Comparison of ENCODE assay signal across 16 cellular contexts in the genomic region with DNA sequence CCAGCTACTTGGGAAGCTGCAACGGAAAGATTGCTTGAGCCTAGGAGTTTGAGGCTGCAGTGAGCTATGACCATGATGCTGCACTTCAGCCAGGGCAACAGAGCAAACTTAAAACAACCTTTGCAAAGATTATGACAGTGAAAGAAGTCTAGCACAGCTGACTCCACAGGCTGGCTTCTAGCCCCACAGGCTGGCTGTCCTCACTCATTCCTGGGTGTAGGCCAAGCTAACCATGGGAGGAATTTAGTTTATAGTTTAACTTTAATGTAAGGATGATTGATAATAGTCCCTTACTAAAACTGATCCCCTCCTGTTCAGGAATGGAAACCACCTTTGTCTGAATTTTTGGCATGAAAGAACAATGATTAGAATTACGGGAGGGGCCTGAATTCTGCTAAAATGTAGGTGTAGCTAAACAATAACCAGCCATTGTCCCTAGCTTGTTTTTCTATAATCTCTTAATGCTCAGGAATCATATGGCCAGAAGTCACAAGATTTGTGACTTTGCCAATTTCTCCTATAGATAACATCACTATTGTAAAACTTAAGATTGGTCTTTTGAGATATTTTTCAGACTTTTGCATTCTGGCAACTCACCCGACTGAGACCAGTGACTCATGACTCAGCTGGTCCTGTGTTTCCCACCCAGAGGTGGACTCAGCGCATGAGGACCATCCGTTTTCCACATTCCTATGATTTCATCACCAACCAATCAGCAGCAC. TPM values are rescaled to one million over a fixed set of nuclear protein-coding genes. Genes with fewer than 3 reads are reported as not detected.
DNase-seq lines count a peak whose midpoint lies in the region; ATAC-seq, FAIRE-seq and TF ChIP-seq lines count a peak whose summit lies in the region.
"Had no signal": no experiment of that assay in that cellular context is flagged by ENCODE, and none has a peak within 500 bp of the region (broad histone marks: within the 10 kb centered on the region; RNA-seq: fewer than 3 reads in every experiment).

No MANE protein-coding gene starts in this region.

- H3K4me3 Mint-ChIP-seq in nephron (no peak overlapping the region), type B pancreatic cell (no peak overlapping the region)
- H3K4me3 Mint-ChIP-seq: activated T-cell treated with anti-CD3 and anti-CD28 coated beads, Interleukin-2, amount 50 U/mL, for 72 hours; H9 had no signal

- FAIRE-seq in GM12891 (lab: Jason Lieb, UNC) = no peak

- no peaks in the 10 kb centered on the region for H3K9me3 Mint-ChIP-seq in nephron
- H3K9me3 Mint-ChIP-seq in type B pancreatic cell = no peaks in the 10 kb centered on the region
- H3K9me3 Mint-ChIP-seq: activated T-cell treated with anti-CD3 and anti-CD28 coated beads, Interleukin-2, amount 50 U/mL, for 72 hours; H9 had no signal

- H3K27me3 Mint-ChIP-seq in nephron (ENCODE audit: low read depth) = no peaks in the 10 kb centered on the region
- peaks cover 4% of the 10 kb centered on the region for H3K27me3 Mint-ChIP-seq in type B pancreatic cell

- no peak for TF ChIP-seq CTCF in epithelial cell of proximal tubule (conservative IDR thresholded peaks at IDR 0.05; ENCODE audit: low read depth, low read length)
- TF ChIP-seq CTCF in nephron (IDR thresholded peaks at IDR 0.05; ENCODE audit: unreplicated experiment in 3 of 3) = no peak
- no peak for TF ChIP-seq CTCF in type B pancreatic cell (conservative IDR thresholded peaks at IDR 0.05)

- H3K4me3 ChIP-seq in epithelial cell of proximal tubule (ENCODE audit: low read depth, low read length) = no peak overlapping the region
- H3K4me3 ChIP-seq: ascending aorta had no signal

- in situ Hi-C loops in Caki2 (cut with HindIII; ENCODE audit: low pct_unique_long_range_greater_than_20kb, low sequenced_read_pairs) = no loop called here

- TF ChIP-seq POLR2A in GM12891 (IDR thresholded peaks at IDR 0.05; ENCODE audit: low read depth, low read length) = no peak

- DNase-seq in Caki2 (ENCODE audit: low read depth) = peak; percentile 92
- peak; percentile 55 for DNase-seq in NCI-H226
- DNase-seq in epithelial cell of proximal tubule (ENCODE audit: low read depth) = peak; percentile 89
- DNase-seq in type B pancreatic cell (ENCODE audit: extremely low spot score, unreplicated experiment) = no peak
- no peak for DNase-seq in GM12891 (ENCODE audit: insufficient read length, low spot score)
- DNase-seq in effector CD8-positive, alpha-beta T cell (lab: John Stamatoyannopoulos, UW) = no peak
- DNase-seq: activated CD4-positive, alpha-beta T cell treated with anti-CD3 and anti-CD28 coated beads for 4 hours; activated T-cell treated with anti-CD3 and anti-CD28 coated beads, Interleukin-2, amount 50 U/mL, for 72 hours; H9; MV-4-11; NCI-H345; stimulated activated CD4-positive, alpha-beta T cell treated with anti-CD3 and anti-CD28 coated beads, Interleukin-1b, Interleukin-23, amount 100 ng/mL, for 48 hours had no signal

- ATAC-seq in HG02840 (IDR thresholded peaks at IDR 0.05; ENCODE audit: low FRiP score, unreplicated experiment) = no peak
- ATAC-seq: activated T-cell treated with anti-CD3 and anti-CD28 coated beads, Interleukin-2, amount 50 U/mL, for 72 hours had no signal

- peaks cover 10% of the 10 kb centered on the region for H3K4me1 Mint-ChIP-seq in nephron
- H3K4me1 Mint-ChIP-seq in type B pancreatic cell (ENCODE audit: unreplicated experiment) = peaks cover 8% of the 10 kb centered on the region

- H3K36me3 Mint-ChIP-seq in nephron (ENCODE audit: low read depth) = no peaks in the 10 kb centered on the region
- no peaks in the 10 kb centered on the region for H3K36me3 Mint-ChIP-seq in type B pancreatic cell

- peak overlapping the region in 2 of 3 experiments; percentile 23 to 48 for H3K27ac Mint-ChIP-seq in nephron
- H3K27ac Mint-ChIP-seq in type B pancreatic cell = no peak overlapping the region
- H3K27ac Mint-ChIP-seq: activated T-cell treated with anti-CD3 and anti-CD28 coated beads, Interleukin-2, amount 50 U/mL, for 72 hours; H9 had no signal

TF ChIP-seq in GM12891, 5 proteins besides CTCF, POLR2A, EP300 and RAD21:
- TF ChIP-seq POLR2AphosphoS5 (IDR thresholded peaks at IDR 0.05; ENCODE audit: low read depth, low read length) (no peak), PAX5 (IDR thresholded peaks at IDR 0.05; ENCODE audit: insufficient read depth, low read length, severe bottlenecking) (no peak), TAF1 (IDR thresholded peaks at IDR 0.05; ENCODE audit: low read depth, low read length) (no peak), SPI1 (IDR thresholded peaks at IDR 0.05; ENCODE audit: low read depth, low read length) (no peak), POU2F2 (IDR thresholded peaks at IDR 0.05; ENCODE audit: low read depth, low read length) (no peak)

RNA-seq across cellular contexts. Expression of a gene that starts 28.1 kb away (rescaled TPM):
- 8.5 and 26.8 TPM in 2 replicates for total RNA-seq in Caki2 (2014; rRNA removed; shearing (Covaris generic); ENCODE audit: low replicate concordance)
- total RNA-seq in epithelial cell of proximal tubule = 6.9 and 8.3 TPM in 2 replicates
- total RNA-seq in type B pancreatic cell (ENCODE audit: low replicate concordance) = 2.6 and 3.4 TPM in 2 replicates
- polyA plus RNA-seq in GM12891 (2012; ENCODE audit: low read depth, missing spikeins) = not detected
- total RNA-seq: T-helper 1 cell treated with Interleukin-12 subunit alpha and Interleukin-12 subunit beta and Interleukin-4 antibody, amounts not matched to agents 30 ng/mL and 1 ng/mL, for 36 hours had no signal

Comparison
In these comparisons a context has a peak if more than half of its experiments do, and no peak if none do; other contexts are left out.
1. DNase-seq: peak in Caki2 (single experiment), NCI-H226 (single experiment) and epithelial cell of proximal tubule (single experiment); none in type B pancreatic cell (single experiment), GM12891 (single experiment) and effector CD8-positive, alpha-beta T cell (single experiment).